8 cellular contexts compared by ENCODE assay signal in genomic region chr15:47196057-47196456, GRCh38.
A peak's percentile ranks its signal among the peaks of the same experiment; 100 is the strongest.
DNase-seq lines count a peak whose midpoint lies in the region; ATAC-seq and TF ChIP-seq lines count a peak whose summit lies in the region.

No MANE protein-coding gene starts in this region.

- H3K4me3 ChIP-seq in HFF-Myc (replicated peaks; ENCODE audit: low read depth, low read length) = no peak overlapping the region
- no peak overlapping the region for H3K4me3 ChIP-seq in RWPE2 (ENCODE audit: severe bottlenecking)
- no peak overlapping the region for H3K4me3 ChIP-seq in astrocyte of the cerebellum (ENCODE audit: low read depth, low read length)
- no peak overlapping the region for H3K4me3 ChIP-seq in gastrocnemius medialis

- H3K4me1 ChIP-seq in RWPE2 (ENCODE audit: insufficient read depth, poor library complexity, severe bottlenecking) (no peaks in the 10 kb centered on the region), gastrocnemius medialis (no peaks in the 10 kb centered on the region)

- intact Hi-C loops in gastrocnemius medialis (cut with DNase I; ENCODE audit: low total_unique reads) = loop anchor here (1.0 to 5.0 kb wide), 3 partner anchors 521 to 1090 kb away; partner anchors contain the start of gene SEMA6D

- H3K36me3 Mint-ChIP-seq in activated T-helper 17 cell treated with anti-CD3 and anti-CD28 coated beads, Interleukin-2, amount 50 U/mL, for 72 hours (ENCODE audit: low read depth) = no peaks in the 10 kb centered on the region

- H3K9me3 Mint-ChIP-seq in activated T-helper 17 cell treated with anti-CD3 and anti-CD28 coated beads, Interleukin-2, amount 50 U/mL, for 72 hours = no peaks in the 10 kb centered on the region

- peak; percentile 67 for DNase-seq in HFF-Myc (ENCODE audit: extremely low read depth, low read depth)
- peak; percentile 54 for DNase-seq in MV-4-11 (lab: John Stamatoyannopoulos, UW)
- DNase-seq in RWPE2 (ENCODE audit: low spot score) = peak; percentile 80
- DNase-seq in astrocyte of the cerebellum (ENCODE audit: low read depth) = peak; percentile 88
- DNase-seq in hypothalamus (lab: John Stamatoyannopoulos, UW) = peak in 47 of 51 donors; percentile 8 to 86 (median 58)
- peak; percentile 57 to 65 for DNase-seq in gastrocnemius medialis

- no peak overlapping the region for H3K4me3 Mint-ChIP-seq in activated T-helper 17 cell treated with anti-CD3 and anti-CD28 coated beads, Interleukin-2, amount 50 U/mL, for 72 hours

- in situ Hi-C loops in astrocyte of the cerebellum (cut with HindIII; ENCODE audit: low sequenced_read_pairs) (loop anchor here (25.0 kb wide), 1 partner anchor 1091 kb away; no protein-coding TSS in a partner anchor), gastrocnemius medialis (cut with MboI; ENCODE audit: low sequenced_read_pairs in 4 of 4) (loop anchor here (5.0 to 25.0 kb wide), 8 partner anchors 91 to 1091 kb away; partner anchors contain the start of gene SEMA6D (in 1 of the 4))

- H3K27me3 ChIP-seq in RWPE2 (ENCODE audit: insufficient read depth, poor library complexity, severe bottlenecking) (no peaks in the 10 kb centered on the region), gastrocnemius medialis (no peaks in the 10 kb centered on the region)

- H3K27ac Mint-ChIP-seq in activated T-helper 17 cell treated with anti-CD3 and anti-CD28 coated beads, Interleukin-2, amount 50 U/mL, for 72 hours = no peak overlapping the region

- H3K9me3 ChIP-seq in RWPE2 (ENCODE audit: severe bottlenecking) = no peaks in the 10 kb centered on the region
- H3K9me3 ChIP-seq in gastrocnemius medialis = no peaks in the 10 kb centered on the region

- H3K27ac ChIP-seq in RWPE2 (ENCODE audit: poor library complexity, severe bottlenecking) (no peak overlapping the region), gastrocnemius medialis (no peak overlapping the region)

- H3K4me1 Mint-ChIP-seq in activated T-helper 17 cell treated with anti-CD3 and anti-CD28 coated beads, Interleukin-2, amount 50 U/mL, for 72 hours = no peaks in the 10 kb centered on the region

- H3K36me3 ChIP-seq in RWPE2 (ENCODE audit: low read depth) = no peaks in the 10 kb centered on the region
- H3K36me3 ChIP-seq in gastrocnemius medialis = no peaks in the 10 kb centered on the region

- no peak for TF ChIP-seq POLR2A in gastrocnemius medialis (IDR thresholded peaks at IDR 0.05)

- ATAC-seq in RWPE2 (ENCODE audit: low read depth) (peak; percentile 97), gastrocnemius medialis (peak; percentile 93 to 97)
- no peak for ATAC-seq in activated T-helper 17 cell treated with anti-CD3 and anti-CD28 coated beads, Interleukin-2, amount 50 U/mL, for 72 hours (replicated peaks)

- peak; percentile 88 for TF ChIP-seq CTCF in GM12872 (IDR thresholded peaks at IDR 0.05; ENCODE audit: insufficient read depth, low read depth, low read length)
- peak; percentile 82 for TF ChIP-seq CTCF in HFF-Myc (IDR thresholded peaks at IDR 0.05; ENCODE audit: low read depth, low read length, missing control alignments)
- TF ChIP-seq CTCF in RWPE2 (IDR thresholded peaks at IDR 0.05; ENCODE audit: poor library complexity, severe bottlenecking) = peak; percentile 97
- TF ChIP-seq CTCF in astrocyte of the cerebellum (IDR thresholded peaks at IDR 0.05; ENCODE audit: low read depth, low read length, missing control alignments) = peak; percentile 87
- peak; percentile 64 to 82 (median 76) for TF ChIP-seq CTCF in gastrocnemius medialis (IDR thresholded peaks at IDR 0.05 in 4 of 5, conservative IDR thresholded peaks at IDR 0.05 in 1 of 5)

- no peaks in the 10 kb centered on the region for H3K27me3 Mint-ChIP-seq in activated T-helper 17 cell treated with anti-CD3 and anti-CD28 coated beads, Interleukin-2, amount 50 U/mL, for 72 hours
